In genomic region chr4:39505581-39505980, GRCh38 we compare ENCODE assay signal across 1 cellular context.
TF ChIP-seq lines count a peak whose summit lies in the region.

No MANE protein-coding gene starts in this region.

TF ChIP-seq in IMR-90, 13 proteins besides CTCF, POLR2A, EP300 and RAD21:
- TF ChIP-seq CEBPB (IDR thresholded peaks at IDR 0.05; ENCODE audit: low read depth, low read length), result peak; percentile 87
- no peak for TF ChIP-seq BHLHE40 (IDR thresholded peaks at IDR 0.05; ENCODE audit: low read depth, low read length)
